ENCODE assay signal across 11 cellular contexts in the genomic region with DNA sequence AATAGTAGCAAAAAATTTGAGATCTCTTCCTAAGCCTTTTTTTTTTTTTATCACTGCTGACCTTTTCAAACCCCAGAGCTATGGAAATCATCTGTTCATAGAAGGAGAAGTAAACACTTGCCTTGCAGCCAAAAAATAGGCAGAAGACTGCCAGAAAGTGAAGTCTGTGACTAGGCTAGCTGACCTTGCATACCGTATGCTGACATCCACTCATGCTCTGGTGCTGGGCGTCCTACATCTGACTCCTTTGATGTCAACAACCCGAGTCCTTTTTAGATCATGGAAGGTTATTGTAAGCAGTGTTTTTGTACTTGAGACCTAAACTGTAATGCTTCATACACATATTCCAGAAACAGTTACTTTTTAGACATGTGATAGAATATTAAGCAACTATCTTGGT.
DNase-seq lines count a peak whose midpoint lies in the region; ATAC-seq, FAIRE-seq and TF ChIP-seq lines count a peak whose summit lies in the region.
"Had no signal": no experiment of that assay in that cellular context is flagged by ENCODE, and none has a peak within 500 bp of the region (broad histone marks: within the 10 kb centered on the region; RNA-seq: fewer than 3 reads in every experiment).

No MANE protein-coding gene starts in this region.

- no peak overlapping the region for H2AFZ ChIP-seq in OCI-LY3 (ENCODE audit: low read depth, low read length)
- no peak overlapping the region for H2AFZ ChIP-seq in endothelial cell of umbilical vein (ENCODE audit: low read depth, low read length)

- FAIRE-seq in endothelial cell of umbilical vein (lab: Jason Lieb, UNC) = no peak
- FAIRE-seq: K562 had no signal

- no TSS peak for BruUV-seq in endothelial cell of umbilical vein (replicated peaks; lab: Mats Ljungman, UMichigan)

- CTCF ChIA-PET in CD4-positive, alpha-beta memory T cell (lab: Charles Lee; ENCODE audit: partially characterized antibody) = no interaction called here
- CTCF ChIA-PET in endothelial cell of umbilical vein (lab: Charles Lee) = interaction anchor here (1.1 kb wide), 1 partner anchor 12 kb away, joined by 3 read pairs; no protein-coding TSS in a partner anchor

- TF ChIP-seq POLR2A in endothelial cell of umbilical vein (IDR thresholded peaks at IDR 0.05; ENCODE audit: low read depth, low read length) = no peak
- no peak for TF ChIP-seq POLR2A in breast epithelium (IDR thresholded peaks at IDR 0.05)

- no peaks in the 10 kb centered on the region for H3K9me3 Mint-ChIP-seq in CD4-positive, alpha-beta memory T cell

- no peak for DNase-seq in CD4-positive, alpha-beta memory T cell
- DNase-seq in endothelial cell of umbilical vein (ENCODE audit: low read depth, low spot score) (peak; percentile 90), omental fat pad (ENCODE audit: low spot score) (no peak), NCI-H526 treated with DMSO at 0.1 percent for 48 hours (lab: John Stamatoyannopoulos, UW) (no peak), medulla oblongata (ENCODE audit: extremely low spot score) (no peak), breast epithelium (ENCODE audit: low spot score in 2 of 2) (no peak), NCI-H2171 (lab: John Stamatoyannopoulos, UW) (no peak)
- DNase-seq: NCI-H774, T-helper 9 cell had no signal

- H4K20me1 ChIP-seq in OCI-LY3 (ENCODE audit: insufficient read depth, low read length) (no peaks in the 10 kb centered on the region), endothelial cell of umbilical vein (replicated peaks; ENCODE audit: control insufficient read depth, extremely low read depth, insufficient read depth, low read length) (no peaks in the 10 kb centered on the region)

- H3K4me3 ChIP-seq in CD4-positive, alpha-beta memory T cell (ENCODE audit: low read length in 2 of 2) = no peak overlapping the region
- H3K4me3 ChIP-seq in OCI-LY3 (ENCODE audit: low read length) (peak overlapping the region; percentile 65), endothelial cell of umbilical vein (replicated peaks in 1 of 3; ENCODE audit: insufficient read depth in 1 of 3, low read depth in 1 of 3, low read length in 3 of 3) (no peak overlapping the region), breast epithelium (no peak overlapping the region)
- H3K4me3 ChIP-seq: K562 had no signal

- POLR2A ChIA-PET in CD4-positive, alpha-beta memory T cell (lab: Charles Lee; ENCODE audit: partially characterized antibody) = no interaction called here
- POLR2A ChIA-PET in endothelial cell of umbilical vein (lab: Charles Lee) = no interaction called here

- H3K4me2 ChIP-seq in OCI-LY3 (ENCODE audit: low read length) (peak overlapping the region; percentile 82), endothelial cell of umbilical vein (ENCODE audit: insufficient read depth, low read length) (no peak overlapping the region)

- intact Hi-C loops in CD4-positive, alpha-beta memory T cell (cut with micrococcal nuclease) = no loop called here
- intact Hi-C loops in endothelial cell of umbilical vein (cut with micrococcal nuclease) (no loop called here), breast epithelium (cut with DNase I; ENCODE audit: low total_unique reads) (no loop called here)

- H3K9me3 ChIP-seq in CD4-positive, alpha-beta memory T cell (ENCODE audit: control insufficient read depth in 1 of 2, low read length in 2 of 2) = no peaks in the 10 kb centered on the region
- H3K9me3 ChIP-seq in OCI-LY3 (ENCODE audit: insufficient read depth, low read length) (no peaks in the 10 kb centered on the region), endothelial cell of umbilical vein (replicated peaks; ENCODE audit: control insufficient read depth, insufficient read depth, low read length) (no peaks in the 10 kb centered on the region), breast epithelium (no peaks in the 10 kb centered on the region)

- no peaks in the 10 kb centered on the region for H3K36me3 ChIP-seq in CD4-positive, alpha-beta memory T cell (ENCODE audit: insufficient read depth, low read length)
- H3K36me3 ChIP-seq in OCI-LY3 (replicated peaks; ENCODE audit: low read depth, low read length) (no peaks in the 10 kb centered on the region), endothelial cell of umbilical vein (ENCODE audit: control insufficient read depth in 2 of 2, extremely low read depth in 1 of 2, insufficient read depth in 2 of 2, low read length in 2 of 2) (no peaks in the 10 kb centered on the region), breast epithelium (no peaks in the 10 kb centered on the region)

- peak; percentile 69 for ATAC-seq in omental fat pad (ENCODE audit: low FRiP score)
- ATAC-seq: K562 had no signal

- peak overlapping the region in 6 of 8 donors; percentile 10 to 63 (median 44) for H3K4me3 Mint-ChIP-seq in CD4-positive, alpha-beta memory T cell

- TF ChIP-seq CTCF in OCI-LY3 (IDR thresholded peaks at IDR 0.05; ENCODE audit: low read depth, low read length) (no peak), endothelial cell of umbilical vein (IDR thresholded peaks at IDR 0.05; ENCODE audit: extremely low read depth in 1 of 2, insufficient read depth in 1 of 2, low read depth in 1 of 2, low read length in 2 of 2) (no peak), omental fat pad (IDR thresholded peaks at IDR 0.05) (no peak), breast epithelium (IDR thresholded peaks at IDR 0.05) (no peak)

- peaks cover 1 to 2% of the 10 kb centered on the region in 2 donors for H3K27me3 Mint-ChIP-seq in CD4-positive, alpha-beta memory T cell

- H3K36me3 Mint-ChIP-seq in CD4-positive, alpha-beta memory T cell = no peaks in the 10 kb centered on the region

- H3K9ac ChIP-seq in OCI-LY3 (ENCODE audit: low read length) = peak overlapping the region; percentile 21; the same call in 1 of the 2 replicates
- no peak overlapping the region for H3K9ac ChIP-seq in endothelial cell of umbilical vein (replicated peaks; ENCODE audit: extremely low read depth, insufficient read depth, low read length)

- peaks cover 17% of the 10 kb centered on the region for H3K4me1 ChIP-seq in CD4-positive, alpha-beta memory T cell (ENCODE audit: insufficient read depth, low read length)
- H3K4me1 ChIP-seq in OCI-LY3 (ENCODE audit: low read length) (peaks cover 35% of the 10 kb centered on the region), endothelial cell of umbilical vein (ENCODE audit: control insufficient read depth, extremely low read depth, insufficient read depth, low read length) (no peaks in the 10 kb centered on the region), breast epithelium (no peaks in the 10 kb centered on the region)

- H3K79me2 ChIP-seq in OCI-LY3 (ENCODE audit: low read length) (no peaks in the 10 kb centered on the region), endothelial cell of umbilical vein (ENCODE audit: control insufficient read depth, insufficient read depth, low read length) (no peaks in the 10 kb centered on the region)

- dilution Hi-C loops in endothelial cell of umbilical vein (cut with MboI; ENCODE audit: extremely low pct_ligation_motif_present, low sequenced_read_pairs) = no loop called here

- H3K27ac ChIP-seq in CD4-positive, alpha-beta memory T cell (ENCODE audit: low read depth, low read length) = no peak overlapping the region
- H3K27ac ChIP-seq in OCI-LY3 (ENCODE audit: low read length) (no peak overlapping the region), endothelial cell of umbilical vein (ENCODE audit: insufficient read depth, low read depth, low read length) (no peak overlapping the region), breast epithelium (no peak overlapping the region)

- H3K27ac Mint-ChIP-seq in CD4-positive, alpha-beta memory T cell = no peak overlapping the region

- no peaks in the 10 kb centered on the region for H3K9me1 ChIP-seq in endothelial cell of umbilical vein (replicated peaks; ENCODE audit: control insufficient read depth, extremely low read depth, insufficient read depth, low read length)

- peaks cover 17 to 22% (median 17%) of the 10 kb centered on the region in 4 donors for H3K4me1 Mint-ChIP-seq in CD4-positive, alpha-beta memory T cell

- H3K27me3 ChIP-seq in CD4-positive, alpha-beta memory T cell (ENCODE audit: insufficient read depth, low read length) = no peaks in the 10 kb centered on the region
- H3K27me3 ChIP-seq in OCI-LY3 (ENCODE audit: low read depth, low read length) (no peaks in the 10 kb centered on the region), endothelial cell of umbilical vein (ENCODE audit: control insufficient read depth in 2 of 2, insufficient read depth in 2 of 2, low read length in 2 of 2) (no peaks in the 10 kb centered on the region), breast epithelium (no peaks in the 10 kb centered on the region)

TF ChIP-seq in endothelial cell of umbilical vein, 7 proteins besides CTCF, POLR2A, EP300 and RAD21:
- TF ChIP-seq FOS (IDR thresholded peaks at IDR 0.05; ENCODE audit: borderline replicate concordance, insufficient read depth, low read length) (no peak), POLR2AphosphoS5 (IDR thresholded peaks at IDR 0.05; ENCODE audit: insufficient read depth, low read depth, low read length) (no peak), MYC (IDR thresholded peaks at IDR 0.05; ENCODE audit: low read depth, low read length) (no peak), EZH2 (IDR thresholded peaks at IDR 0.05; ENCODE audit: borderline replicate concordance, low read depth, low read length, severe bottlenecking) (no peak), JUN (IDR thresholded peaks at IDR 0.05; ENCODE audit: borderline replicate concordance, insufficient read depth, insufficient read length, low read depth) (no peak), GATA2 (IDR thresholded peaks at IDR 0.05; ENCODE audit: insufficient read depth, insufficient read length, low read depth, low read length) (no peak)
- TF ChIP-seq, protein P1, sequence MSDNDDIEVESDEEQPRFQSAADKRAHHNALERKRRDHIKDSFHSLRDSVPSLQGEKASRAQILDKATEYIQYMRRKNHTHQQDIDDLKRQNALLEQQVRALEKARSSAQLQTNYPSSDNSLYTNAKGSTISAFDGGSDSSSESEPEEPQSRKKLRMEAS (IDR thresholded peaks at IDR 0.05; ENCODE audit: insufficient read depth, insufficient read length) = no peak
